Comparison of ENCODE assay signal across 16 cellular contexts in genomic region chr19:38543286-38543806, GRCh38.
DNase-seq lines count a peak whose midpoint lies in the region; ATAC-seq and TF ChIP-seq lines count a peak whose summit lies in the region.
"Had no signal": no experiment of that assay in that cellular context is flagged by ENCODE, and none has a peak within 500 bp of the region (broad histone marks: within the 10 kb centered on the region; RNA-seq: fewer than 3 reads in every experiment).

No MANE protein-coding gene starts in this region.

- peak overlapping the region; percentile 84; the same call in 1 of the 2 replicates for H2AFZ ChIP-seq in GM23248
- H2AFZ ChIP-seq: hepatocyte, parathyroid adenoma had no signal

- H3K27ac Mint-ChIP-seq in activated naive CD4-positive, alpha-beta T cell treated with anti-CD3 and anti-CD28 coated beads, Interleukin-2, amount 10 ng/mL, durations not matched to agents 7 days and 5 days, result no peak overlapping the region

- CTCF ChIA-PET in activated naive CD4-positive, alpha-beta T cell treated with anti-CD3 and anti-CD28 coated beads, Interleukin-2, amount 10 ng/mL, durations not matched to agents 7 days and 5 days (lab: Charles Lee), result interaction anchor here (1.0 to 2.6 kb wide), 7 partner anchors 8 to 387 kb away, joined by 3 to 21 read pairs (median 12); partner anchors contain the start of genes MRPS12 and SARS2

- WGBS in GM23248 (ENCODE audit: low coverage in 1 of 2, low lambda C conversion rate in 2 of 2, missing lambda C conversion rate in 2 of 2), 2 experiments, result 66 to 81% methylated on average over 15 to 19 of the region's 19 CpGs
- 78% methylated on average over 3 of the region's 19 CpGs for WGBS in right lobe of liver (ENCODE audit: insufficient coverage, low coverage, low lambda C conversion rate, missing lambda C conversion rate)

- ATAC-seq in right lobe of liver, result peak in 1 of 4 donors; percentile 13
- ATAC-seq: effector memory CD8-positive, alpha-beta T cell had no signal

- H3K36me3 ChIP-seq in GM23248 (ENCODE audit: low read depth) (no peaks in the 10 kb centered on the region), adipocyte (ENCODE audit: control insufficient read depth, insufficient read depth, low read length, severe bottlenecking) (no peaks in the 10 kb centered on the region), right lobe of liver (no peaks in the 10 kb centered on the region)
- H3K36me3 ChIP-seq: suprapubic skin had no signal

- intact Hi-C loops in right lobe of liver (cut with DNase I), result no loop called here

- H3K4me2 ChIP-seq in GM23248 (ENCODE audit: unreplicated experiment), result no peak overlapping the region
- H3K4me2 ChIP-seq: hepatocyte had no signal

- TF ChIP-seq CTCF in AG09309 (IDR thresholded peaks at IDR 0.05; ENCODE audit: control insufficient read depth, insufficient read depth, low read depth, low read length, missing control alignments) (no peak), right lobe of liver (IDR thresholded peaks at IDR 0.05) (no peak)

- no peak overlapping the region for H3K27ac ChIP-seq in GM23248
- H3K27ac ChIP-seq in right lobe of liver, result no peak overlapping the region
- H3K27ac ChIP-seq: hepatocyte, parathyroid adenoma, suprapubic skin had no signal

- H3K9ac ChIP-seq in GM23248 (no peak overlapping the region), adipocyte (ENCODE audit: low read length) (no peak overlapping the region)
- H3K9ac ChIP-seq: parathyroid adenoma had no signal

- no peaks in the 10 kb centered on the region for H3K9me2 ChIP-seq in GM23248 (ENCODE audit: insufficient read depth)

- in situ Hi-C loops in GM23248 (cut with MboI), result no loop called here

- 0 out of 2 replicates have a peak, but pooled peaks cover 5% of the 10 kb centered on the region for H3K4me1 ChIP-seq in GM23248 (ENCODE audit: insufficient read depth)
- H3K4me1 ChIP-seq in adipocyte (ENCODE audit: control insufficient read depth, insufficient read depth, low read length), result peaks cover 42% of the 10 kb centered on the region
- no peaks in the 10 kb centered on the region for H3K4me1 ChIP-seq in right lobe of liver

- DNase-seq in AG09309 (ENCODE audit: low read depth), result no peak
- no peak for DNase-seq in GM23248
- no peak for DNase-seq in adipocyte (ENCODE audit: low read depth)
- DNase-seq in right lobe of liver, result no peak
- no peak for DNase-seq in NCI-H1436 (lab: John Stamatoyannopoulos, UW)
- no peak for DNase-seq in activated naive CD4-positive, alpha-beta T cell treated with anti-CD3 and anti-CD28 coated beads, Interleukin-2, amount 10 ng/mL, durations not matched to agents 7 days and 5 days
- DNase-seq in HuH-7 (ENCODE audit: low spot score), result no peak
- DNase-seq in NCI-H1092 (lab: John Stamatoyannopoulos, UW), result no peak
- DNase-seq: activated CD4-positive, CD25-positive, alpha-beta regulatory T cell; effector memory CD8-positive, alpha-beta T cell; GDM1; NCI-H1930; NCI-H345 had no signal

- peaks cover 46% of the 10 kb centered on the region for H3K4me1 Mint-ChIP-seq in activated naive CD4-positive, alpha-beta T cell treated with anti-CD3 and anti-CD28 coated beads, Interleukin-2, amount 10 ng/mL, durations not matched to agents 7 days and 5 days

- peaks cover 6% of the 10 kb centered on the region for H3K27me3 Mint-ChIP-seq in activated naive CD4-positive, alpha-beta T cell treated with anti-CD3 and anti-CD28 coated beads, Interleukin-2, amount 10 ng/mL, durations not matched to agents 7 days and 5 days
- H3K27me3 Mint-ChIP-seq: effector memory CD8-positive, alpha-beta T cell had no signal

- H3K79me2 ChIP-seq in GM23248 (ENCODE audit: insufficient read depth), result no peaks in the 10 kb centered on the region
- H3K79me2 ChIP-seq: hepatocyte, parathyroid adenoma had no signal

- peaks cover 7% of the 10 kb centered on the region for H3K9me3 Mint-ChIP-seq in activated naive CD4-positive, alpha-beta T cell treated with anti-CD3 and anti-CD28 coated beads, Interleukin-2, amount 10 ng/mL, durations not matched to agents 7 days and 5 days
- H3K9me3 Mint-ChIP-seq: effector memory CD8-positive, alpha-beta T cell had no signal

- H3K4me3 Mint-ChIP-seq in activated naive CD4-positive, alpha-beta T cell treated with anti-CD3 and anti-CD28 coated beads, Interleukin-2, amount 10 ng/mL, durations not matched to agents 7 days and 5 days, result no peak overlapping the region

- H3K27me3 ChIP-seq in GM23248 (replicated peaks; ENCODE audit: insufficient read depth), result no peaks in the 10 kb centered on the region
- H3K27me3 ChIP-seq in adipocyte (replicated peaks; ENCODE audit: control insufficient read depth, insufficient read depth, low read length), result peaks cover 4% of the 10 kb centered on the region
- no peaks in the 10 kb centered on the region for H3K27me3 ChIP-seq in right lobe of liver
- H3K27me3 ChIP-seq: hepatocyte, suprapubic skin had no signal

- H3K4me3 ChIP-seq in AG09309 (ENCODE audit: control insufficient read depth, low read depth, low read length) (peak overlapping the region; percentile 32), GM23248 (no peak overlapping the region), adipocyte (ENCODE audit: low read length) (peak overlapping the region; percentile 44), right lobe of liver (peak overlapping the region in 2 of 3 donors; percentile 4 to 36)
- H3K4me3 ChIP-seq: hepatocyte, suprapubic skin had no signal

- H3K36me3 Mint-ChIP-seq in activated naive CD4-positive, alpha-beta T cell treated with anti-CD3 and anti-CD28 coated beads, Interleukin-2, amount 10 ng/mL, durations not matched to agents 7 days and 5 days, result peaks cover 5% of the 10 kb centered on the region

- H3F3A ChIP-seq in GM23248 (ENCODE audit: insufficient read depth), result peaks cover 9% of the 10 kb centered on the region

- H3K9me3 ChIP-seq in GM23248 (ENCODE audit: low read depth) (no peaks in the 10 kb centered on the region), adipocyte (ENCODE audit: control insufficient read depth, low read length) (no peaks in the 10 kb centered on the region), right lobe of liver (no peaks in the 10 kb centered on the region)
- H3K9me3 ChIP-seq: suprapubic skin had no signal

- H4K20me1 ChIP-seq in GM23248 (ENCODE audit: insufficient read depth), result no peaks in the 10 kb centered on the region

- TF ChIP-seq POLR2A in right lobe of liver (IDR thresholded peaks at IDR 0.05), result no peak
